ENCODE assay signal across 1 cellular context in genomic region chr1:230867903-230868735, GRCh38.
TF ChIP-seq lines count a peak whose summit lies in the region.

A gene with protein sequence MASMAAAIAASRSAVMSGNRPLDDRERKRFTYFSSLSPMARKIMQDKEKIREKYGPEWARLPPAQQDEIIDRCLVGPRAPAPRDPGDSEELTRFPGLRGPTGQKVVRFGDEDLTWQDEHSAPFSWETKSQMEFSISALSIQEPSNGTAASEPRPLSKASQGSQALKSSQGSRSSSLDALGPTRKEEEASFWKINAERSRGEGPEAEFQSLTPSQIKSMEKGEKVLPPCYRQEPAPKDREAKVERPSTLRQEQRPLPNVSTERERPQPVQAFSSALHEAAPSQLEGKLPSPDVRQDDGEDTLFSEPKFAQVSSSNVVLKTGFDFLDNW (minus strand): TSS chr1:230868521. CDS start chr1:230868512, 9 bp downstream.

TF ChIP-seq in HepG2, 621 proteins besides CTCF, POLR2A, EP300 and RAD21 (continued from another document and continues in another):
- TF ChIP-seq, protein P1, sequence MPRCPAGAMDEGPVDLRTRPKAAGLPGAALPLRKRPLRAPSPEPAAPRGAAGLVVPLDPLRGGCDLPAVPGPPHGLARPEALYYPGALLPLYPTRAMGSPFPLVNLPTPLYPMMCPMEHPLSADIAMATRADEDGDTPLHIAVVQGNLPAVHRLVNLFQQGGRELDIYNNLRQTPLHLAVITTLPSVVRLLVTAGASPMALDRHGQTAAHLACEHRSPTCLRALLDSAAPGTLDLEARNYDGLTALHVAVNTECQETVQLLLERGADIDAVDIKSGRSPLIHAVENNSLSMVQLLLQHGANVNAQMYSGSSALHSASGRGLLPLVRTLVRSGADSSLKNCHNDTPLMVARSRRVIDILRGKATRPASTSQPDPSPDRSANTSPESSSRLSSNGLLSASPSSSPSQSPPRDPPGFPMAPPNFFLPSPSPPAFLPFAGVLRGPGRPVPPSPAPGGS (CRISPR knock-in tag; IDR thresholded peaks at IDR 0.05), result no peak
- no peak for TF ChIP-seq ZNF781 (CRISPR knock-in tag; IDR thresholded peaks at IDR 0.05; ENCODE audit: borderline replicate concordance, not compliant biosample characterization)
- TF ChIP-seq ZNF775 (CRISPR knock-in tag; IDR thresholded peaks at IDR 0.05; ENCODE audit: borderline replicate concordance), result no peak
- TF ChIP-seq ZNF556 (CRISPR knock-in tag; IDR thresholded peaks at IDR 0.05; ENCODE audit: borderline replicate concordance), result no peak
- TF ChIP-seq PAXIP1 (CRISPR knock-in tag; conservative IDR thresholded peaks at IDR 0.05), result no peak
- no peak for TF ChIP-seq ZSCAN5A (CRISPR knock-in tag; IDR thresholded peaks at IDR 0.05; ENCODE audit: borderline replicate concordance)
- no peak for TF ChIP-seq ZNF30 (CRISPR knock-in tag; IDR thresholded peaks at IDR 0.05)
- TF ChIP-seq NR2F2 (IDR thresholded peaks at IDR 0.05; ENCODE audit: borderline replicate concordance, low read depth), result no peak
- TF ChIP-seq, protein P2, sequence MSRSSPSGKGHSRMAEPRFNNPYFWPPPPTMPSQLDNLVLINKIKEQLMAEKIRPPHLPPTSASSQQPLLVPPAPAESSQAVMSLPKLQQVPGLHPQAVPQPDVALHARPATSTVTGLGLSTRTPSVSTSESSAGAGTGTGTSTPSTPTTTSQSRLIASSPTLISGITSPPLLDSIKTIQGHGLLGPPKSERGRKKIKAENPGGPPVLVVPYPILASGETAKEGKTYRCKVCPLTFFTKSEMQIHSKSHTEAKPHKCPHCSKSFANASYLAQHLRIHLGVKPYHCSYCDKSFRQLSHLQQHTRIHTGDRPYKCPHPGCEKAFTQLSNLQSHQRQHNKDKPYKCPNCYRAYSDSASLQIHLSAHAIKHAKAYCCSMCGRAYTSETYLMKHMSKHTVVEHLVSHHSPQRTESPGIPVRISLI (CRISPR knock-in tag; IDR thresholded peaks at IDR 0.05; ENCODE audit: borderline replicate concordance), result no peak
- TF ChIP-seq ZIK1 (CRISPR knock-in tag; IDR thresholded peaks at IDR 0.05; ENCODE audit: borderline replicate concordance, low read depth), result no peak
- no peak for TF ChIP-seq ZNF253 (CRISPR knock-in tag; IDR thresholded peaks at IDR 0.05; ENCODE audit: borderline replicate concordance)
- TF ChIP-seq ZNF761 (CRISPR knock-in tag; conservative IDR thresholded peaks at IDR 0.05), result no peak
- TF ChIP-seq REL (CRISPR knock-in tag; conservative IDR thresholded peaks at IDR 0.05), result no peak
- no peak for TF ChIP-seq ZXDC (CRISPR knock-in tag; IDR thresholded peaks at IDR 0.05)
- no peak for TF ChIP-seq ZNF879 (CRISPR knock-in tag; IDR thresholded peaks at IDR 0.05)
- no peak; the same call in 1 of the 2 replicates for TF ChIP-seq RBFOX2 (IDR thresholded peaks at IDR 0.05; ENCODE audit: low read depth, low read length)
- TF ChIP-seq, protein P3, sequence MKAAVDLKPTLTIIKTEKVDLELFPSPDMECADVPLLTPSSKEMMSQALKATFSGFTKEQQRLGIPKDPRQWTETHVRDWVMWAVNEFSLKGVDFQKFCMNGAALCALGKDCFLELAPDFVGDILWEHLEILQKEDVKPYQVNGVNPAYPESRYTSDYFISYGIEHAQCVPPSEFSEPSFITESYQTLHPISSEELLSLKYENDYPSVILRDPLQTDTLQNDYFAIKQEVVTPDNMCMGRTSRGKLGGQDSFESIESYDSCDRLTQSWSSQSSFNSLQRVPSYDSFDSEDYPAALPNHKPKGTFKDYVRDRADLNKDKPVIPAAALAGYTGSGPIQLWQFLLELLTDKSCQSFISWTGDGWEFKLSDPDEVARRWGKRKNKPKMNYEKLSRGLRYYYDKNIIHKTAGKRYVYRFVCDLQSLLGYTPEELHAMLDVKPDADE (CRISPR knock-in tag; IDR thresholded peaks at IDR 0.05), result no peak
- TF ChIP-seq RBAK (CRISPR knock-in tag; IDR thresholded peaks at IDR 0.05), result no peak
- TF ChIP-seq, protein P4, sequence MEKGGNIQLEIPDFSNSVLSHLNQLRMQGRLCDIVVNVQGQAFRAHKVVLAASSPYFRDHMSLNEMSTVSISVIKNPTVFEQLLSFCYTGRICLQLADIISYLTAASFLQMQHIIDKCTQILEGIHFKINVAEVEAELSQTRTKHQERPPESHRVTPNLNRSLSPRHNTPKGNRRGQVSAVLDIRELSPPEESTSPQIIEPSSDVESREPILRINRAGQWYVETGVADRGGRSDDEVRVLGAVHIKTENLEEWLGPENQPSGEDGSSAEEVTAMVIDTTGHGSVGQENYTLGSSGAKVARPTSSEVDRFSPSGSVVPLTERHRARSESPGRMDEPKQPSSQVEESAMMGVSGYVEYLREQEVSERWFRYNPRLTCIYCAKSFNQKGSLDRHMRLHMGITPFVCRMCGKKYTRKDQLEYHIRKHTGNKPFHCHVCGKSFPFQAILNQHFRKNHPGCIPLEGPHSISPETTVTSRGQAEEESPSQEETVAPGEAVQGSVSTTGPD (CRISPR knock-in tag; IDR thresholded peaks at IDR 0.05), result no peak
- peak; percentile 24 for TF ChIP-seq PHF20 (CRISPR knock-in tag; IDR thresholded peaks at IDR 0.05)
- TF ChIP-seq GATAD2A (CRISPR knock-in tag; IDR thresholded peaks at IDR 0.05), result no peak
- TF ChIP-seq GPBP1L1 (CRISPR knock-in tag; IDR thresholded peaks at IDR 0.05), result no peak
- no peak for TF ChIP-seq ELF4 (CRISPR knock-in tag; IDR thresholded peaks at IDR 0.05; ENCODE audit: borderline replicate concordance)
- peak; percentile 23; the same call in 1 of the 2 replicates for TF ChIP-seq ZNF777 (CRISPR knock-in tag; IDR thresholded peaks at IDR 0.05)
- no peak for TF ChIP-seq MAFK (conservative IDR thresholded peaks at IDR 0.05 in 1 of 2, IDR thresholded peaks at IDR 0.05 in 1 of 2; ENCODE audit: low read length in 2 of 2)
- no peak for TF ChIP-seq RELA (CRISPR knock-in tag; IDR thresholded peaks at IDR 0.05)
- TF ChIP-seq ETV6 (CRISPR knock-in tag; conservative IDR thresholded peaks at IDR 0.05), result peak; percentile 48; the same call in 1 of the 2 replicates
- no peak for TF ChIP-seq CENPBD1 (CRISPR knock-in tag; IDR thresholded peaks at IDR 0.05; ENCODE audit: borderline replicate concordance, low read depth)
- TF ChIP-seq ARNTL (CRISPR knock-in tag; IDR thresholded peaks at IDR 0.05), result no peak; the same call in 1 of the 2 replicates
- no peak for TF ChIP-seq ZNF337 (CRISPR knock-in tag; IDR thresholded peaks at IDR 0.05; ENCODE audit: borderline replicate concordance, low read depth)
- TF ChIP-seq ZNF180 (CRISPR knock-in tag; IDR thresholded peaks at IDR 0.05; ENCODE audit: borderline replicate concordance, low read depth), result no peak
- no peak; the same call in 1 of the 2 replicates for TF ChIP-seq ZNF788 (CRISPR knock-in tag; IDR thresholded peaks at IDR 0.05; ENCODE audit: borderline replicate concordance)
- no peak for TF ChIP-seq CREM (IDR thresholded peaks at IDR 0.05)
- TF ChIP-seq CREM (CRISPR knock-in tag; IDR thresholded peaks at IDR 0.05), result no peak
- TF ChIP-seq ARNT2 (CRISPR knock-in tag; IDR thresholded peaks at IDR 0.05; ENCODE audit: low read depth), result 0 out of 2 replicates have a peak, but pooled peaks have one; percentile 12
- 0 out of 2 replicates have a peak, but pooled peaks have one; percentile 50 for TF ChIP-seq YEATS4 (CRISPR knock-in tag; IDR thresholded peaks at IDR 0.05; ENCODE audit: borderline replicate concordance)
- TF ChIP-seq, protein P5, sequence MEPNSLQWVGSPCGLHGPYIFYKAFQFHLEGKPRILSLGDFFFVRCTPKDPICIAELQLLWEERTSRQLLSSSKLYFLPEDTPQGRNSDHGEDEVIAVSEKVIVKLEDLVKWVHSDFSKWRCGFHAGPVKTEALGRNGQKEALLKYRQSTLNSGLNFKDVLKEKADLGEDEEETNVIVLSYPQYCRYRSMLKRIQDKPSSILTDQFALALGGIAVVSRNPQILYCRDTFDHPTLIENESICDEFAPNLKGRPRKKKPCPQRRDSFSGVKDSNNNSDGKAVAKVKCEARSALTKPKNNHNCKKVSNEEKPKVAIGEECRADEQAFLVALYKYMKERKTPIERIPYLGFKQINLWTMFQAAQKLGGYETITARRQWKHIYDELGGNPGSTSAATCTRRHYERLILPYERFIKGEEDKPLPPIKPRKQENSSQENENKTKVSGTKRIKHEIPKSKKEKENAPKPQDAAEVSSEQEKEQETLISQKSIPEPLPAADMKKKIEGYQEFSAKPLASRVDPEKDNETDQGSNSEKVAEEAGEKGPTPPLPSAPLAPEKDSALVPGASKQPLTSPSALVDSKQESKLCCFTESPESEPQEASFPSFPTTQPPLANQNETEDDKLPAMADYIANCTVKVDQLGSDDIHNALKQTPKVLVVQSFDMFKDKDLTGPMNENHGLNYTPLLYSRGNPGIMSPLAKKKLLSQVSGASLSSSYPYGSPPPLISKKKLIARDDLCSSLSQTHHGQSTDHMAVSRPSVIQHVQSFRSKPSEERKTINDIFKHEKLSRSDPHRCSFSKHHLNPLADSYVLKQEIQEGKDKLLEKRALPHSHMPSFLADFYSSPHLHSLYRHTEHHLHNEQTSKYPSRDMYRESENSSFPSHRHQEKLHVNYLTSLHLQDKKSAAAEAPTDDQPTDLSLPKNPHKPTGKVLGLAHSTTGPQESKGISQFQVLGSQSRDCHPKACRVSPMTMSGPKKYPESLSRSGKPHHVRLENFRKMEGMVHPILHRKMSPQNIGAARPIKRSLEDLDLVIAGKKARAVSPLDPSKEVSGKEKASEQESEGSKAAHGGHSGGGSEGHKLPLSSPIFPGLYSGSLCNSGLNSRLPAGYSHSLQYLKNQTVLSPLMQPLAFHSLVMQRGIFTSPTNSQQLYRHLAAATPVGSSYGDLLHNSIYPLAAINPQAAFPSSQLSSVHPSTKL (CRISPR knock-in tag; IDR thresholded peaks at IDR 0.05), result no peak
- no peak for TF ChIP-seq PHF21A (CRISPR knock-in tag; IDR thresholded peaks at IDR 0.05)
